8 cellular contexts compared by ENCODE assay signal in the genomic region with DNA sequence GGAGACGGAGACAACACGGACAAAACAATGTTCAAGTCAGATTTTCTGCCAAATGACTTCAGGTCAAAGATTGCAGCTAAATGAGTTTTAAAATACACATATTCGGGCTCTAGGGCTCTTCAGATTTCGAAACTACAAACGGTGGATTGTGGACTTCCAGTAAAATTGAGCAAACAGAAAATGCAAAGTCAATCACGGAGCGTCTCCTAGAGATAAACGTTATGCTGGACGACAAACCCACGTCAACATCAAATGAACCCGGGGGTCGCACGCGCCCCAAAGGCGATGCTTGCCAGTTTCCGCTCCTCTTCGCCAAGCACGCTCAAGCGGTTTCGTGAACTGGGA. TPM values are rescaled to one million over a fixed set of nuclear protein-coding genes. Genes with fewer than 3 reads are reported as not detected.
A peak's percentile ranks its signal among the peaks of the same experiment; 100 is the strongest.
DNase-seq lines count a peak whose midpoint lies in the region; ATAC-seq, FAIRE-seq and TF ChIP-seq lines count a peak whose summit lies in the region.

No MANE protein-coding gene starts in this region.

- H3K4me3 ChIP-seq in LNCaP clone FGC (ENCODE audit: low read depth, low read length) (peak overlapping the region; percentile 94), bronchial epithelial cell (ENCODE audit: low read depth, low read length) (peak overlapping the region; percentile 99), lung (peak overlapping the region; percentile 81), uterus (peak overlapping the region; percentile 74 to 88)

- DNase-seq in LNCaP clone FGC (ENCODE audit: low read depth) (no peak), bronchial epithelial cell (ENCODE audit: low read depth) (no peak), lung (ENCODE audit: low spot score) (peak; percentile 38), uterus (peak in 1 of 2 donors; percentile 15), cortex of kidney (lab: John Stamatoyannopoulos, UW) (no peak), mucosa of gallbladder (ENCODE audit: low spot score) (no peak)

- ATAC-seq in GM18511 (IDR thresholded peaks at IDR 0.05; ENCODE audit: unreplicated experiment) (peak; percentile 7), lung (ENCODE audit: insufficient read depth, low FRiP score) (peak; percentile 23), GM18505 (IDR thresholded peaks at IDR 0.05; ENCODE audit: unreplicated experiment) (no peak)

- FAIRE-seq in bronchial epithelial cell (lab: Jason Lieb, UNC) = no peak

- TF ChIP-seq POLR2A in uterus (IDR thresholded peaks at IDR 0.05) (no peak), GM18505 (IDR thresholded peaks at IDR 0.05; ENCODE audit: borderline replicate concordance, extremely low read depth, insufficient read depth, insufficient read length) (no peak)

- H3K4me1 ChIP-seq in lung (ENCODE audit: control insufficient read depth in 2 of 2, insufficient read depth in 2 of 2, low read length in 2 of 2) (peaks cover 4 to 10% of the 10 kb centered on the region in 2 donors), uterus (no peaks in the 10 kb centered on the region)

- H3K36me3 ChIP-seq in bronchial epithelial cell (ENCODE audit: control insufficient read depth, insufficient read depth, low read length) (no peaks in the 10 kb centered on the region), lung (ENCODE audit: control insufficient read depth in 2 of 2, insufficient read depth in 2 of 2, low read length in 2 of 2) (peaks cover 0 to 3% of the 10 kb centered on the region in 2 donors), uterus (no peaks in the 10 kb centered on the region)

- H3K27me3 ChIP-seq in bronchial epithelial cell (ENCODE audit: control insufficient read depth, insufficient read depth, low read length) (no peaks in the 10 kb centered on the region), lung (ENCODE audit: control insufficient read depth, insufficient read depth) (no peaks in the 10 kb centered on the region), uterus (no peaks in the 10 kb centered on the region)

- intact Hi-C loops in uterus (cut with DNase I; ENCODE audit: low total_unique reads) = no loop called here

- H3K9me3 ChIP-seq in lung (ENCODE audit: control insufficient read depth in 2 of 2, insufficient read depth in 1 of 2, low read length in 1 of 2) = no peaks in the 10 kb centered on the region
- H3K9me3 ChIP-seq in uterus = no peaks in the 10 kb centered on the region

- H3K27ac ChIP-seq in lung (ENCODE audit: low read depth in 1 of 2, low read length in 1 of 2) = peak overlapping the region; percentile 96 to 100
- H3K27ac ChIP-seq in uterus = peak overlapping the region; percentile 86 to 93

- no peak for TF ChIP-seq CTCF in LNCaP clone FGC (IDR thresholded peaks at IDR 0.05; ENCODE audit: control insufficient read depth, extremely low read depth, insufficient read depth)
- TF ChIP-seq CTCF in bronchial epithelial cell (IDR thresholded peaks at IDR 0.05; ENCODE audit: insufficient read depth, low read length, severe bottlenecking) = no peak
- no peak for TF ChIP-seq CTCF in lung (IDR thresholded peaks at IDR 0.05; ENCODE audit: control extremely low read depth, extremely low read depth)
- TF ChIP-seq CTCF in uterus (IDR thresholded peaks at IDR 0.05) = no peak

- WGBS in lung, 2 donors = 0 to 1% methylated on average over 20 of the region's 20 CpGs

RNA-seq across cellular contexts. Expression of a gene that starts 0.5 kb away (rescaled TPM):
- total RNA-seq in bronchial epithelial cell = 59.5 and 59.8 TPM in 2 replicates
- total RNA-seq in lung = 10 to 100 TPM; 45.8 to 74.5 TPM
- polyA plus RNA-seq in lung = 10 to 100 TPM; 54.8 to 75.7 TPM
- 10 to 100 TPM in 3 of 4 donors, 1 to 10 TPM in 1; 7.2 to 50.3 (median 28.6) TPM for total RNA-seq in uterus
- 54.0 TPM for total RNA-seq in mucosa of gallbladder

RNA-seq across cellular contexts. Expression of a gene that starts 38.5 kb away (rescaled TPM):
- total RNA-seq in bronchial epithelial cell (12.5 and 13.2 TPM in 2 replicates), lung (10 to 100 TPM; 18.9 to 38.4 TPM), uterus (10 to 100 TPM; 13.3 to 38.4 (median 23.7) TPM), mucosa of gallbladder (25.4 TPM)
- polyA plus RNA-seq in lung = 1 to 10 TPM; 5.0 to 6.8 TPM

RNA-seq across cellular contexts. Expression of a gene that starts 44.5 kb away (rescaled TPM):
- 7.4 and 8.8 TPM in 2 replicates for total RNA-seq in bronchial epithelial cell
- 1 to 10 TPM; 4.4 to 4.7 TPM for total RNA-seq in lung
- polyA plus RNA-seq in lung = 1 to 10 TPM; 1.8 TPM
- 10 to 100 TPM in 2 of 4 donors, 1 to 10 TPM in 2; 5.9 to 20.2 (median 8.7) TPM for total RNA-seq in uterus
- total RNA-seq in mucosa of gallbladder = 4.9 TPM
